ENCODE assay signal across 1 cellular context in genomic region chr15:66880380-66881155, GRCh38.
TF ChIP-seq lines count a peak whose summit lies in the region.

No MANE protein-coding gene starts in this region.

TF ChIP-seq in H1, 55 proteins besides CTCF, POLR2A, EP300 and RAD21 (continued from another document):
- TF ChIP-seq KDM1A (IDR thresholded peaks at IDR 0.05; ENCODE audit: borderline replicate concordance, low read length) (no peak), BACH1 (IDR thresholded peaks at IDR 0.05; ENCODE audit: low read length) (no peak), GTF2F1 (IDR thresholded peaks at IDR 0.05; ENCODE audit: borderline replicate concordance, low read depth, low read length) (no peak), FOSL1 (IDR thresholded peaks at IDR 0.05; ENCODE audit: insufficient read depth, low read depth, low read length) (no peak), BRCA1 (IDR thresholded peaks at IDR 0.05; ENCODE audit: low read depth, low read length) (no peak), USF2 (IDR thresholded peaks at IDR 0.05; ENCODE audit: low read length) (no peak)
